1 cellular context compared by ENCODE assay signal in genomic region chr1:228860911-228861829, GRCh38.
A peak's percentile ranks its signal among the peaks of the same experiment; 100 is the strongest.
TF ChIP-seq lines count a peak whose summit lies in the region.

No MANE protein-coding gene starts in this region.

TF ChIP-seq in HepG2, 621 proteins besides CTCF, POLR2A, EP300 and RAD21 (continued from another document and continues in another):
- TF ChIP-seq ZNF407 (CRISPR knock-in tag; IDR thresholded peaks at IDR 0.05; ENCODE audit: not compliant biosample characterization), result no peak
- no peak for TF ChIP-seq MXD1 (CRISPR knock-in tag; IDR thresholded peaks at IDR 0.05)
- TF ChIP-seq JDP2 (CRISPR knock-in tag; IDR thresholded peaks at IDR 0.05; ENCODE audit: borderline replicate concordance), result no peak
- TF ChIP-seq ZNF841 (CRISPR knock-in tag; IDR thresholded peaks at IDR 0.05; ENCODE audit: borderline replicate concordance), result no peak
- 0 out of 2 replicates have a peak, but pooled peaks have one; percentile 36 for TF ChIP-seq ZHX1 (CRISPR knock-in tag; IDR thresholded peaks at IDR 0.05; ENCODE audit: low read depth)
- TF ChIP-seq ZNF329 (CRISPR knock-in tag; IDR thresholded peaks at IDR 0.05; ENCODE audit: low read depth), result no peak
- 0 out of 2 replicates have a peak, but pooled peaks have one; percentile 31 for TF ChIP-seq ZBTB25 (CRISPR knock-in tag; IDR thresholded peaks at IDR 0.05)
- no peak for TF ChIP-seq PHF8 (CRISPR knock-in tag; IDR thresholded peaks at IDR 0.05)
- no peak for TF ChIP-seq MYNN (CRISPR knock-in tag; IDR thresholded peaks at IDR 0.05; ENCODE audit: low read depth)
- peak; percentile 71; the same call in 1 of the 2 replicates for TF ChIP-seq ZNF788 (CRISPR knock-in tag; IDR thresholded peaks at IDR 0.05; ENCODE audit: borderline replicate concordance)
- TF ChIP-seq ZMAT5 (CRISPR knock-in tag; IDR thresholded peaks at IDR 0.05; ENCODE audit: borderline replicate concordance, low read depth), result no peak
- no peak for TF ChIP-seq MLLT10 (CRISPR knock-in tag; IDR thresholded peaks at IDR 0.05)
- TF ChIP-seq ONECUT2 (CRISPR knock-in tag; IDR thresholded peaks at IDR 0.05), result peak; percentile 83
- peak; percentile 57 for TF ChIP-seq TCF7 (IDR thresholded peaks at IDR 0.05; ENCODE audit: low read depth)
- no peak for TF ChIP-seq STAT5B (CRISPR knock-in tag; IDR thresholded peaks at IDR 0.05)
- no peak for TF ChIP-seq ZNF616 (CRISPR knock-in tag; IDR thresholded peaks at IDR 0.05; ENCODE audit: low read depth)
- TF ChIP-seq TBL1XR1 (IDR thresholded peaks at IDR 0.05; ENCODE audit: borderline replicate concordance, low read length, partially characterized antibody), result peak; percentile 96
- TF ChIP-seq KDM4B (CRISPR knock-in tag; IDR thresholded peaks at IDR 0.05), result 0 out of 2 replicates have a peak, but pooled peaks have one; percentile 33
- peak; percentile 91 for TF ChIP-seq TBX3 (IDR thresholded peaks at IDR 0.05; ENCODE audit: borderline replicate concordance)
- TF ChIP-seq TRAFD1 (CRISPR knock-in tag; IDR thresholded peaks at IDR 0.05; ENCODE audit: borderline replicate concordance), result no peak
- no peak for TF ChIP-seq GTF3A (CRISPR knock-in tag; conservative IDR thresholded peaks at IDR 0.05)
- TF ChIP-seq ZNF33A (CRISPR knock-in tag; IDR thresholded peaks at IDR 0.05; ENCODE audit: borderline replicate concordance), result no peak
- TF ChIP-seq SNAI1 (CRISPR knock-in tag; IDR thresholded peaks at IDR 0.05; ENCODE audit: borderline replicate concordance), result no peak
- no peak for TF ChIP-seq ZFP36L2 (CRISPR knock-in tag; IDR thresholded peaks at IDR 0.05)
- no peak for TF ChIP-seq ELF4 (CRISPR knock-in tag; IDR thresholded peaks at IDR 0.05; ENCODE audit: borderline replicate concordance)
- no peak for TF ChIP-seq IKZF4 (CRISPR knock-in tag; IDR thresholded peaks at IDR 0.05; ENCODE audit: borderline replicate concordance, low read depth, not compliant biosample characterization)
- no peak for TF ChIP-seq ZNF136 (CRISPR knock-in tag; IDR thresholded peaks at IDR 0.05; ENCODE audit: low read depth)
- TF ChIP-seq ZNF251 (CRISPR knock-in tag; IDR thresholded peaks at IDR 0.05), result no peak
- TF ChIP-seq ZNF780A (CRISPR knock-in tag; IDR thresholded peaks at IDR 0.05), result no peak
- TF ChIP-seq ZNF792 (CRISPR knock-in tag; IDR thresholded peaks at IDR 0.05), result peak; percentile 82
- no peak for TF ChIP-seq LBX2 (CRISPR knock-in tag; IDR thresholded peaks at IDR 0.05; ENCODE audit: borderline replicate concordance)
- peak; percentile 56; the same call in 1 of the 2 replicates for TF ChIP-seq IKZF5 (CRISPR knock-in tag; IDR thresholded peaks at IDR 0.05)
- TF ChIP-seq TBP (CRISPR knock-in tag; IDR thresholded peaks at IDR 0.05), result no peak
- no peak for TF ChIP-seq CBX2 (IDR thresholded peaks at IDR 0.05; ENCODE audit: low read depth, low read length)
- TF ChIP-seq CBX2 (CRISPR knock-in tag; IDR thresholded peaks at IDR 0.05; ENCODE audit: low read depth), result no peak
- TF ChIP-seq ASH2L (IDR thresholded peaks at IDR 0.05; ENCODE audit: insufficient read length, low read depth, low read length), result peak; percentile 73
- TF ChIP-seq ZNF331 (CRISPR knock-in tag; IDR thresholded peaks at IDR 0.05), result peak; percentile 64; the same call in 1 of the 2 replicates
- TF ChIP-seq GRHL1 (CRISPR knock-in tag; conservative IDR thresholded peaks at IDR 0.05), result no peak
- TF ChIP-seq U2AF2 (IDR thresholded peaks at IDR 0.05; ENCODE audit: low read depth, low read length), result no peak
- TF ChIP-seq MLX (CRISPR knock-in tag; IDR thresholded peaks at IDR 0.05), result peak; percentile 91
